ENCODE assay signal across 1 cellular context in the genomic region with DNA sequence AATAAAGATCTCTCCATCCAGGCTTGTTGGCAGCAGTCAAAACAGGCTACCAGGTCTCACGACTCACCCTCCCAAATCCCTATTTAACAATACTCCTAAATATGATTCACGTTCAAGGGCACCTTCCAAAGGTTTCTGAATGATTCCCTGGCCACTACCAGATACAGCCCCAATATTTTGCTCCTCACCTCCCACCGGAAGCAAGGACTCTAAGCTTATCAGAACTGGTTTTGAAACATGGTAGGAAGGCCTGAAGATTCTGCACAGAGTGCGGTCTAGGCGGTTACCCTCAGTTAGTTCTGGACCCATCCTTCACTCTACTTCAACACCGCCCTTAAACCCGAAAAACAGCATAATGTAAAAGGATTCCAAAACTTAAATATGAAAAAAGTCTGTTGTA.
TF ChIP-seq lines count a peak whose summit lies in the region.

No MANE protein-coding gene starts in this region.

TF ChIP-seq in IMR-90, 13 proteins besides CTCF, POLR2A, EP300 and RAD21:
- TF ChIP-seq RFX5 (IDR thresholded peaks at IDR 0.05; ENCODE audit: low read depth, low read length), result no peak
- TF ChIP-seq RCOR1 (IDR thresholded peaks at IDR 0.05; ENCODE audit: insufficient replicate concordance, low read length), result no peak
- no peak for TF ChIP-seq MXI1 (IDR thresholded peaks at IDR 0.05; ENCODE audit: borderline replicate concordance, low read depth, low read length)
- TF ChIP-seq CHD1 (IDR thresholded peaks at IDR 0.05; ENCODE audit: low read depth, low read length), result no peak
- TF ChIP-seq CEBPB (IDR thresholded peaks at IDR 0.05; ENCODE audit: low read depth, low read length), result no peak
- TF ChIP-seq, protein P1, sequence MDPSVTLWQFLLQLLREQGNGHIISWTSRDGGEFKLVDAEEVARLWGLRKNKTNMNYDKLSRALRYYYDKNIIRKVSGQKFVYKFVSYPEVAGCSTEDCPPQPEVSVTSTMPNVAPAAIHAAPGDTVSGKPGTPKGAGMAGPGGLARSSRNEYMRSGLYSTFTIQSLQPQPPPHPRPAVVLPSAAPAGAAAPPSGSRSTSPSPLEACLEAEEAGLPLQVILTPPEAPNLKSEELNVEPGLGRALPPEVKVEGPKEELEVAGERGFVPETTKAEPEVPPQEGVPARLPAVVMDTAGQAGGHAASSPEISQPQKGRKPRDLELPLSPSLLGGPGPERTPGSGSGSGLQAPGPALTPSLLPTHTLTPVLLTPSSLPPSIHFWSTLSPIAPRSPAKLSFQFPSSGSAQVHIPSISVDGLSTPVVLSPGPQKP (IDR thresholded peaks at IDR 0.05; ENCODE audit: borderline replicate concordance, low read depth, low read length), result no peak
- no peak for TF ChIP-seq MAZ (IDR thresholded peaks at IDR 0.05; ENCODE audit: borderline replicate concordance, low read depth, low read length)
- no peak for TF ChIP-seq SMC3 (IDR thresholded peaks at IDR 0.05; ENCODE audit: low read depth, low read length)
